10 cellular contexts compared by ENCODE assay signal in genomic region chr21:31343030-31343510, GRCh38. TPM values are rescaled to one million over a fixed set of nuclear protein-coding genes. Genes with fewer than 3 reads are reported as not detected.
DNase-seq lines count a peak whose midpoint lies in the region; ATAC-seq and TF ChIP-seq lines count a peak whose summit lies in the region.
"Had no signal": no experiment of that assay in that cellular context is flagged by ENCODE, and none has a peak within 500 bp of the region (broad histone marks: within the 10 kb centered on the region; RNA-seq: fewer than 3 reads in every experiment).

No MANE protein-coding gene starts in this region.

- H3K4me1 ChIP-seq in sigmoid colon (peaks cover 0 to 9% (median 0%) of the 10 kb centered on the region in 4 donors), Karpas-422 (ENCODE audit: low read length) (no peaks in the 10 kb centered on the region)

- no peak overlapping the region for H2AFZ ChIP-seq in Karpas-422 (ENCODE audit: low read length)

- DNase-seq in H7 (no peak), fibroblast of the aortic adventitia (ENCODE audit: low read depth) (no peak), sigmoid colon (no peak), Karpas-422 (no peak), G401 (ENCODE audit: low spot score) (no peak)
- DNase-seq in activated CD8-positive, alpha-beta T cell treated with anti-CD3 and anti-CD28 coated beads, Interleukin-2, amount 10 ng/mL, durations not matched to agents 7 days and 5 days = no peak
- DNase-seq: HFFc6; NK-92 treated with Interleukin-12 subunit alpha and Interleukin-12 subunit beta, amount 100 ng/mL, for 24 hours; stimulated activated CD4-positive, alpha-beta T cell treated with anti-CD3 and anti-CD28 coated beads, Interleukin-15, amount 100 ng/mL, for 24 hours had no signal

- H3K27me3 Mint-ChIP-seq in activated CD8-positive, alpha-beta T cell treated with anti-CD3 and anti-CD28 coated beads, Interleukin-2, amount 10 ng/mL, durations not matched to agents 7 days and 5 days (ENCODE audit: low read depth) = peaks cover 24% of the 10 kb centered on the region

- no peak for ATAC-seq in activated CD8-positive, alpha-beta T cell treated with anti-CD3 and anti-CD28 coated beads, Interleukin-2, amount 10 ng/mL, durations not matched to agents 7 days and 5 days
- no peak for ATAC-seq in GM18858 (IDR thresholded peaks at IDR 0.05; ENCODE audit: unreplicated experiment)

- POLR2A ChIA-PET in activated CD8-positive, alpha-beta T cell treated with anti-CD3 and anti-CD28 coated beads, Interleukin-2, amount 10 ng/mL, durations not matched to agents 7 days and 5 days (lab: Charles Lee) = interaction anchor here (0.5 to 1.5 kb wide), 5 partner anchors 10 to 216 kb away, joined by 3 to 5 read pairs (median 3); no protein-coding TSS in a partner anchor

- H3K4me3 Mint-ChIP-seq in activated CD8-positive, alpha-beta T cell treated with anti-CD3 and anti-CD28 coated beads, Interleukin-2, amount 10 ng/mL, durations not matched to agents 7 days and 5 days = peak overlapping the region; percentile 92
- H3K4me3 Mint-ChIP-seq: HFFc6 had no signal

- H3K27me3 ChIP-seq in H7 (ENCODE audit: control insufficient read depth, insufficient read depth, low read length) (no peaks in the 10 kb centered on the region), sigmoid colon (peaks cover 0 to 43% (median 9%) of the 10 kb centered on the region in 3 donors), Karpas-422 (ENCODE audit: low read length) (no peaks in the 10 kb centered on the region)

- no peak for TF ChIP-seq EP300 in sigmoid colon (IDR thresholded peaks at IDR 0.05)

- H3K27ac ChIP-seq in sigmoid colon = no peak overlapping the region
- H3K27ac ChIP-seq in Karpas-422 (ENCODE audit: low read length) = no peak overlapping the region

- H4K20me1 ChIP-seq in Karpas-422 (ENCODE audit: insufficient read depth, low read depth, low read length) = no peaks in the 10 kb centered on the region; the same call in 1 of the 2 replicates

- no peak overlapping the region for H3K4me2 ChIP-seq in Karpas-422 (ENCODE audit: low read depth, low read length, poor library complexity, severe bottlenecking)

- H3K4me3 ChIP-seq in H7 (ENCODE audit: insufficient read depth, low read depth, low read length) (peak overlapping the region; percentile 62; the same call in 1 of the 2 replicates), fibroblast of the aortic adventitia (ENCODE audit: low read depth, low read length) (peak overlapping the region; percentile 72), sigmoid colon (peak overlapping the region in 3 of 4 donors; percentile 22 to 43 (median 34)), Karpas-422 (ENCODE audit: low read length) (no peak overlapping the region)

- no peaks in the 10 kb centered on the region for H3K79me2 ChIP-seq in Karpas-422 (ENCODE audit: low read length)

- CTCF ChIA-PET in activated CD8-positive, alpha-beta T cell treated with anti-CD3 and anti-CD28 coated beads, Interleukin-2, amount 10 ng/mL, durations not matched to agents 7 days and 5 days (lab: Charles Lee) = interaction anchor here (0.8 to 2.0 kb wide), 14 partner anchors 8 to 261 kb away, joined by 3 to 10 read pairs (median 4); no protein-coding TSS in a partner anchor

- in situ Hi-C loops in G401 (cut with HindIII; ENCODE audit: low sequenced_read_pairs) = no loop called here

- H3K4me1 Mint-ChIP-seq in activated CD8-positive, alpha-beta T cell treated with anti-CD3 and anti-CD28 coated beads, Interleukin-2, amount 10 ng/mL, durations not matched to agents 7 days and 5 days (ENCODE audit: low read depth) = peaks cover 64% of the 10 kb centered on the region

- H3K9me3 ChIP-seq in sigmoid colon (no peaks in the 10 kb centered on the region), Karpas-422 (ENCODE audit: low read length) (no peaks in the 10 kb centered on the region)

- no peak for TF ChIP-seq POLR2A in sigmoid colon (IDR thresholded peaks at IDR 0.05)

- H3K9ac ChIP-seq in Karpas-422 (ENCODE audit: low read length) = no peak overlapping the region

- TF ChIP-seq CTCF in fibroblast of the aortic adventitia (IDR thresholded peaks at IDR 0.05; ENCODE audit: insufficient read depth, low read length) = no peak
- no peak for TF ChIP-seq CTCF in sigmoid colon (IDR thresholded peaks at IDR 0.05)

- H3K36me3 ChIP-seq in H7 (replicated peaks; ENCODE audit: control insufficient read depth, insufficient read depth, low read length) (no peaks in the 10 kb centered on the region), sigmoid colon (no peaks in the 10 kb centered on the region), Karpas-422 (ENCODE audit: insufficient read depth, low read length) (no peaks in the 10 kb centered on the region)

- H3K36me3 Mint-ChIP-seq in activated CD8-positive, alpha-beta T cell treated with anti-CD3 and anti-CD28 coated beads, Interleukin-2, amount 10 ng/mL, durations not matched to agents 7 days and 5 days (ENCODE audit: low read depth) = peaks cover 21% of the 10 kb centered on the region

- peak overlapping the region; percentile 71 for H3K27ac Mint-ChIP-seq in activated CD8-positive, alpha-beta T cell treated with anti-CD3 and anti-CD28 coated beads, Interleukin-2, amount 10 ng/mL, durations not matched to agents 7 days and 5 days
- H3K27ac Mint-ChIP-seq: HFFc6 had no signal

- H3K9me2 ChIP-seq in Karpas-422 (replicated peaks; ENCODE audit: insufficient read depth, low read length) = no peaks in the 10 kb centered on the region

- intact Hi-C loops in sigmoid colon (cut with DNase I) = no loop called here

- H3K9me3 Mint-ChIP-seq in activated CD8-positive, alpha-beta T cell treated with anti-CD3 and anti-CD28 coated beads, Interleukin-2, amount 10 ng/mL, durations not matched to agents 7 days and 5 days (ENCODE audit: insufficient read depth) = no peaks in the 10 kb centered on the region
- H3K9me3 Mint-ChIP-seq: HFFc6 had no signal

- WGBS in sigmoid colon, 2 donors = 5 to 43% methylated on average over 2 of the region's 2 CpGs

RNA-seq across cellular contexts. Expression of gene TIAM1, which starts 1.0 kb away (rescaled TPM):
- 18.8 and 23.9 TPM in 2 replicates for total RNA-seq in H7 (2014; rRNA removed; shearing (Covaris generic))
- 10 to 100 TPM; 41.5 to 46.9 TPM for total RNA-seq in activated CD8-positive, alpha-beta T cell treated with anti-CD3 and anti-CD28 coated beads, Interleukin-2, amount 10 ng/mL, durations not matched to agents 7 days and 5 days
- total RNA-seq in fibroblast of the aortic adventitia (ENCODE audit: low replicate concordance) = 7.8 and 15.1 TPM in 2 replicates
- 10 to 100 TPM in 2 of 4 donors, 1 to 10 TPM in 2; 8.6 to 20.5 (median 12.8) TPM for total RNA-seq in sigmoid colon
- polyA plus RNA-seq in sigmoid colon = 1 to 10 TPM; 1.2 to 4.5 (median 3.0) TPM
- 0.63 and 1.6 TPM in 2 replicates for total RNA-seq in Karpas-422 (2014; rRNA removed; shearing (Covaris generic); ENCODE audit: low replicate concordance)
- 0.03 and 0.49 TPM in 2 replicates for total RNA-seq in G401 (2014; rRNA removed; shearing (Covaris generic))
